ENCODE assay signal across 12 cellular contexts in the genomic region with DNA sequence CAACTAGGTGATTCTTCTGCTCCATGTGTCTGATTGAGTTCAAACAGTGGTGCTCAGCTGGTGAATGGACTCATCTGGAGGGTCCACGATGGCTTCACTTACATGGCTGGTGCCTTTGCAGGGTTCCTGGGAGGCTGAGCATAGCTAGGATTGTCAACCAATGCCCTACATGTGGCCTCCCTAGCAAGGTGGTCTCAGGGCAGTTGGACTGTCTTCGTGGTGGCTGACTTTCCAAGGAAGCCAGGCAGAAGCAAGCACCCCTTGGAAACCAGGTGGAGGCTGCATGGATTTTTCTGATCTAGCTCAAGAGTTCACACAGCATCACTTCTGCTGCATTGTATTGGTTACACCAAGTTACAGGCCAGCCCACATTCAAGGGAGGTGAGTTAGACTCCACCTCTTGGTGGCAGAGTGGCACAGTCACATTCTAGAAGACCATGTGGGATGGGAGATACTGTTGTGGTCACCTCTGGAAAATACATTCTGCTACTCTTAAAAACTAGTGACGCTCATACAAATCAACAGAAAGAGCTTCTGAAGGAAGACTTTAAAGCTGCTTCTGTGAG. TPM values are rescaled to one million over a fixed set of nuclear protein-coding genes. Genes with fewer than 3 reads are reported as not detected.
DNase-seq lines count a peak whose midpoint lies in the region; TF ChIP-seq lines count a peak whose summit lies in the region.
"Had no signal": no experiment of that assay in that cellular context is flagged by ENCODE, and none has a peak within 500 bp of the region (broad histone marks: within the 10 kb centered on the region; RNA-seq: fewer than 3 reads in every experiment).

No MANE protein-coding gene starts in this region.

- H3K79me2 ChIP-seq in mammary epithelial cell (ENCODE audit: insufficient read depth, low read length): no peaks in the 10 kb centered on the region

- H3K4me3 ChIP-seq in mammary epithelial cell (replicated peaks in 1 of 3; ENCODE audit: insufficient read depth in 1 of 3, low read depth in 2 of 3, low read length in 3 of 3) (no peak overlapping the region), breast epithelium (no peak overlapping the region), NB4 (ENCODE audit: low read depth, low read length) (no peak overlapping the region), colonic mucosa (no peak overlapping the region), stomach (peak overlapping the region in 2 of 4 donors; percentile 3 to 7), lower leg skin (ENCODE audit: low read depth, poor library complexity, severe bottlenecking) (no peak overlapping the region)
- H3K4me3 ChIP-seq: vagina had no signal

- no peak overlapping the region for H3K4me2 ChIP-seq in mammary epithelial cell (ENCODE audit: insufficient read depth, low read depth, low read length)
- H3K4me2 ChIP-seq: KMS-11 had no signal

- DNase-seq in mammary epithelial cell: no peak
- no peak for DNase-seq in breast epithelium (ENCODE audit: low spot score in 2 of 2)
- peak; percentile 27 for DNase-seq in NB4 (ENCODE audit: low read depth)
- DNase-seq in colonic mucosa: peak; percentile 57
- no peak for DNase-seq in stomach
- no peak for DNase-seq in NCI-H1092 (lab: John Stamatoyannopoulos, UW)
- DNase-seq in NOMO-1 (lab: John Stamatoyannopoulos, UW; ENCODE audit: unreplicated experiment in 2 of 2): no peak
- DNase-seq in lower leg skin (ENCODE audit: low spot score in 2 of 2): no peak
- DNase-seq: NCI-H510A, nephron progenitor cell had no signal

- peak overlapping the region; percentile 49 for H2AFZ ChIP-seq in mammary epithelial cell (ENCODE audit: low read depth, low read length)

- no peaks in the 10 kb centered on the region for H3K27me3 ChIP-seq in mammary epithelial cell (ENCODE audit: insufficient read depth, low read length)
- H3K27me3 ChIP-seq in breast epithelium: no peaks in the 10 kb centered on the region
- no peaks in the 10 kb centered on the region for H3K27me3 ChIP-seq in colonic mucosa
- no peaks in the 10 kb centered on the region for H3K27me3 ChIP-seq in stomach
- H3K27me3 ChIP-seq: vagina had no signal

- in situ Hi-C loops in mammary epithelial cell (cut with MboI; ENCODE audit: low sequenced_read_pairs in 2 of 2): no loop called here

- no peak overlapping the region for H3K27ac ChIP-seq in mammary epithelial cell (ENCODE audit: insufficient read depth, low read depth, low read length)
- no peak overlapping the region for H3K27ac ChIP-seq in breast epithelium
- peak overlapping the region; percentile 56 for H3K27ac ChIP-seq in colonic mucosa
- peak overlapping the region; percentile 62 to 81 (median 70) for H3K27ac ChIP-seq in stomach
- H3K27ac ChIP-seq: KMS-11, vagina had no signal

- H3K9me3 ChIP-seq in mammary epithelial cell (replicated peaks; ENCODE audit: insufficient read depth, low read length) (no peaks in the 10 kb centered on the region), breast epithelium (no peaks in the 10 kb centered on the region), colonic mucosa (no peaks in the 10 kb centered on the region), stomach (no peaks in the 10 kb centered on the region)
- H3K9me3 ChIP-seq: vagina had no signal

- H3K9ac ChIP-seq in mammary epithelial cell (ENCODE audit: insufficient read depth, low read length) (no peak overlapping the region), colonic mucosa (ENCODE audit: low read depth in 2 of 2, low read length in 2 of 2) (peak overlapping the region in 1 of 2 donors; percentile 12)
- H3K9ac ChIP-seq: KMS-11 had no signal

- CTCF ChIA-PET in mammary epithelial cell (lab: Charles Lee; ENCODE audit: low non-redundant PET): no interaction called here

- H3K4me1 ChIP-seq in mammary epithelial cell (ENCODE audit: insufficient read depth, low read length) (peaks cover 41% of the 10 kb centered on the region), breast epithelium (no peaks in the 10 kb centered on the region), colonic mucosa (no peaks in the 10 kb centered on the region), stomach (peaks cover 0 to 41% (median 10%) of the 10 kb centered on the region in 4 donors)
- H3K4me1 ChIP-seq: vagina had no signal

- intact Hi-C loops in mammary epithelial cell (cut with micrococcal nuclease): loop anchor here (2.0 kb wide), 1 partner anchor 14 kb away; no protein-coding TSS in a partner anchor
- intact Hi-C loops in breast epithelium (cut with DNase I; ENCODE audit: low total_unique reads): no loop called here
- intact Hi-C loops in colonic mucosa (cut with DNase I): no loop called here
- intact Hi-C loops in stomach (cut with DNase I; ENCODE audit: low total_unique reads): no loop called here
- intact Hi-C loops in lower leg skin (cut with DNase I; ENCODE audit: low total_unique reads): no loop called here

- TF ChIP-seq POLR2A in breast epithelium (IDR thresholded peaks at IDR 0.05) (no peak), NB4 (IDR thresholded peaks at IDR 0.05; ENCODE audit: extremely low read depth, insufficient read length) (no peak), stomach (IDR thresholded peaks at IDR 0.05) (no peak), lower leg skin (IDR thresholded peaks at IDR 0.05) (no peak)

- TF ChIP-seq EP300 in stomach (IDR thresholded peaks at IDR 0.05): no peak

- H3K36me3 ChIP-seq in mammary epithelial cell (ENCODE audit: insufficient read depth, low read length): no peaks in the 10 kb centered on the region
- no peaks in the 10 kb centered on the region for H3K36me3 ChIP-seq in breast epithelium
- H3K36me3 ChIP-seq in colonic mucosa: no peaks in the 10 kb centered on the region
- no peaks in the 10 kb centered on the region for H3K36me3 ChIP-seq in stomach
- H3K36me3 ChIP-seq: vagina had no signal

- BruUV-seq in mammary epithelial cell (replicated peaks; lab: Mats Ljungman, UMichigan): no TSS peak

- no peaks in the 10 kb centered on the region for H4K20me1 ChIP-seq in mammary epithelial cell (ENCODE audit: insufficient read depth, low read length)

- TF ChIP-seq CTCF in mammary epithelial cell (conservative IDR thresholded peaks at IDR 0.05 in 1 of 2, IDR thresholded peaks at IDR 0.05 in 1 of 2; ENCODE audit: extremely low read depth in 1 of 2, insufficient read depth in 1 of 2, low read depth in 1 of 2, low read length in 2 of 2): no peak
- TF ChIP-seq CTCF in breast epithelium (IDR thresholded peaks at IDR 0.05): no peak
- TF ChIP-seq CTCF in NB4 (IDR thresholded peaks at IDR 0.05; ENCODE audit: low read depth, low read length): no peak
- TF ChIP-seq CTCF in colonic mucosa (IDR thresholded peaks at IDR 0.05): no peak
- peak in 1 of 7 experiments; percentile 7 for TF ChIP-seq CTCF in stomach (IDR thresholded peaks at IDR 0.05)
- no peak for TF ChIP-seq CTCF in lower leg skin (IDR thresholded peaks at IDR 0.05)

- 96% methylated on average over 3 of the region's 3 CpGs for WGBS in mammary epithelial cell (ENCODE audit: low coverage, missing lambda C conversion rate)
- 54 to 81% (median 62%) methylated on average over 2 to 3 of the region's 3 CpGs for WGBS in stomach, 5 donors
- 87 to 92% methylated on average over 3 of the region's 3 CpGs for WGBS in lower leg skin, 2 donors

- dilution Hi-C loops in mammary epithelial cell (cut with HindIII; ENCODE audit: low sequenced_read_pairs): no loop called here

RNA-seq across cellular contexts. Expression of a gene that starts 6.9 kb away (rescaled TPM):
- 1 to 10 TPM in 1 of 2 donors, under 1 TPM in 1; 0.50 to 3.1 TPM for total RNA-seq in mammary epithelial cell
- 6.9 TPM for polyA plus RNA-seq in mammary epithelial cell
- polyA minus RNA-seq in mammary epithelial cell: 8.1 TPM
- total RNA-seq in breast epithelium: 1 to 10 TPM; 8.2 to 9.8 (median 8.2) TPM
- 100 to 1,000 TPM in 1 of 2 donors, 10 to 100 TPM in 1; 50.1 to 152 TPM for total RNA-seq in colonic mucosa
- total RNA-seq in stomach: 10 to 100 TPM in 4 of 5 donors, 1 to 10 TPM in 1; 2.3 to 99.6 (median 30.7) TPM
- 100 to 1,000 TPM in 1 of 3 donors, 10 to 100 TPM in 2; 11.9 to 111 (median 18.9) TPM for polyA plus RNA-seq in stomach
- total RNA-seq in lower leg skin: 100 to 1,000 TPM in 1 of 4 donors, 10 to 100 TPM in 3; 58.4 to 106 (median 68.7) TPM

Comparison
In these comparisons a context has a peak if more than half of its experiments do, and no peak if none do; other contexts are left out.
1. DNase-seq: peak in NB4 (single experiment) and colonic mucosa (single experiment); none in mammary epithelial cell (single experiment), breast epithelium (0 of 2), stomach (single experiment), NCI-H1092 (single experiment), NOMO-1 (0 of 2) and lower leg skin (0 of 2).
2. H3K27ac ChIP-seq: peak in colonic mucosa (single experiment) and stomach (5 of 5); none in mammary epithelial cell (single experiment) and breast epithelium (0 of 2).